ENCODE assay signal across 8 cellular contexts in the genomic region with DNA sequence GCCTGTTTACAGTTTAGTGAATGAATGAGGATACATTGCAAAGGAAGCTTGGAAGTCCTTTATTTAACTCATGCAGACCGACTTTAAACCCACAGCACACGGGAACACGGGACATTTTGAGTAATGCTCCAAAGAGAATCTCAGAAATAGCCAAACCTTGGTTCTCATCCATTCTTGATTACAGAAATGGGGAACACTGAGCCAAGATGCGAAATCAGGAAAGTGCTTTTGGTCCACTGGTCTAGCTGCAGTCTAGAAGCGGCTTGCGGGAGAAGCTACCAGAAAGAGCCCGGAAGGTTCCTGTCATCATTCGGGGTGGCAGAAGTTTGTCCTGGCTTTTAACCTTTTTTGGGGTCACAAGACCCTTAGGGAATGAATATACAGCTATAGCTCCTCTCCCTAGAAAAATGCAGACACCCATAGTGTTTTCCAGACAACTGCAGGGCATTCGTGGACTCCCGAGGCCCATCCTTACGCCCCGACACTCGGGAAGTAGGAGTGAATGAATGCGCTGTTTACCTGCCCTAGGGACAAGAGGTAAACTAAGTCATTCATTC. TPM values are rescaled to one million over a fixed set of nuclear protein-coding genes. Genes with fewer than 3 reads are reported as not detected.
A peak's percentile ranks its signal among the peaks of the same experiment; 100 is the strongest.
DNase-seq lines count a peak whose midpoint lies in the region; FAIRE-seq and TF ChIP-seq lines count a peak whose summit lies in the region.

No MANE protein-coding gene starts in this region.

- H3K9ac ChIP-seq in kidney (ENCODE audit: low read length in 2 of 2): peak overlapping the region; percentile 63 to 84

- TF ChIP-seq CTCF in kidney (IDR thresholded peaks at IDR 0.05; ENCODE audit: borderline replicate concordance, extremely low read depth, insufficient read depth): no peak

- FAIRE-seq in kidney (lab: Jason Lieb, UNC): no peak

- peak overlapping the region; percentile 49 to 67 for H3K27ac ChIP-seq in kidney (ENCODE audit: low read depth in 2 of 2, low read length in 2 of 2)

- peak overlapping the region; percentile 67 for H3K4me3 Mint-ChIP-seq in T-helper 2 cell treated with Interferon-gamma antibody and Interleukin-4, amounts not matched to agents 5 μg/mL and 100 μg/mL, for 36 hours
- peak overlapping the region; percentile 66 for H3K4me3 Mint-ChIP-seq in activated naive CD8-positive, alpha-beta T cell

- no peak for DNase-seq in T-helper 2 cell treated with Interferon-gamma antibody and Interleukin-4, amounts not matched to agents 5 μg/mL and 100 μg/mL, for 36 hours (ENCODE audit: low spot score)
- DNase-seq in T-helper 2 cell (no peak), kidney (no peak), superior temporal gyrus (ENCODE audit: extremely low spot score) (peak; percentile 20), iPS-NIHi11 (ENCODE audit: low spot score) (no peak), T-helper 9 cell (no peak)
- DNase-seq in stimulated activated naive CD4-positive, alpha-beta T cell treated with Interleukin-2 at 50 U/mL for 16 hours (lab: John Stamatoyannopoulos, UW): no peak

- H3K4me1 ChIP-seq in kidney (ENCODE audit: control insufficient read depth in 1 of 2, insufficient read depth in 1 of 2, low read depth in 1 of 2, low read length in 2 of 2): peaks cover 3 to 12% of the 10 kb centered on the region in 2 donors

- no peaks in the 10 kb centered on the region for H3K36me3 ChIP-seq in kidney (ENCODE audit: control insufficient read depth in 1 of 2, insufficient read depth in 2 of 2, low read length in 2 of 2)

- H3K27me3 Mint-ChIP-seq in T-helper 2 cell treated with Interferon-gamma antibody and Interleukin-4, amounts not matched to agents 5 μg/mL and 100 μg/mL, for 36 hours (ENCODE audit: low read depth): peaks cover 16% of the 10 kb centered on the region
- H3K27me3 Mint-ChIP-seq in activated naive CD8-positive, alpha-beta T cell: no peaks in the 10 kb centered on the region

- peaks cover 38% of the 10 kb centered on the region for H3K4me1 Mint-ChIP-seq in T-helper 2 cell treated with Interferon-gamma antibody and Interleukin-4, amounts not matched to agents 5 μg/mL and 100 μg/mL, for 36 hours (ENCODE audit: low read depth)
- H3K4me1 Mint-ChIP-seq in activated naive CD8-positive, alpha-beta T cell (ENCODE audit: low read depth): peaks cover 40% of the 10 kb centered on the region

- peak overlapping the region; percentile 77 to 90 for H3K4me3 ChIP-seq in kidney (ENCODE audit: low read length in 2 of 2)

- H3K9me3 Mint-ChIP-seq in T-helper 2 cell treated with Interferon-gamma antibody and Interleukin-4, amounts not matched to agents 5 μg/mL and 100 μg/mL, for 36 hours: no peaks in the 10 kb centered on the region
- H3K9me3 Mint-ChIP-seq in activated naive CD8-positive, alpha-beta T cell (ENCODE audit: low read depth): no peaks in the 10 kb centered on the region

- H3K27ac Mint-ChIP-seq in T-helper 2 cell treated with Interferon-gamma antibody and Interleukin-4, amounts not matched to agents 5 μg/mL and 100 μg/mL, for 36 hours: peak overlapping the region; percentile 65
- peak overlapping the region; percentile 83 for H3K27ac Mint-ChIP-seq in activated naive CD8-positive, alpha-beta T cell

- no peaks in the 10 kb centered on the region for H3K9me3 ChIP-seq in kidney (ENCODE audit: control insufficient read depth in 1 of 2, low read length in 2 of 2)

- peaks cover 12% of the 10 kb centered on the region for H3K36me3 Mint-ChIP-seq in T-helper 2 cell treated with Interferon-gamma antibody and Interleukin-4, amounts not matched to agents 5 μg/mL and 100 μg/mL, for 36 hours (ENCODE audit: low read depth)
- no peaks in the 10 kb centered on the region for H3K36me3 Mint-ChIP-seq in activated naive CD8-positive, alpha-beta T cell

- intact Hi-C loops in kidney (cut with DNase I): no loop called here

RNA-seq across cellular contexts. Expression of gene TMEM181, which starts 0.5 kb away (rescaled TPM):
- 19.9 TPM for total RNA-seq in kidney
- polyA plus RNA-seq in kidney (ENCODE audit: insufficient read depth, low read depth, low replicate concordance): 6.9 TPM
